In the genomic region with DNA sequence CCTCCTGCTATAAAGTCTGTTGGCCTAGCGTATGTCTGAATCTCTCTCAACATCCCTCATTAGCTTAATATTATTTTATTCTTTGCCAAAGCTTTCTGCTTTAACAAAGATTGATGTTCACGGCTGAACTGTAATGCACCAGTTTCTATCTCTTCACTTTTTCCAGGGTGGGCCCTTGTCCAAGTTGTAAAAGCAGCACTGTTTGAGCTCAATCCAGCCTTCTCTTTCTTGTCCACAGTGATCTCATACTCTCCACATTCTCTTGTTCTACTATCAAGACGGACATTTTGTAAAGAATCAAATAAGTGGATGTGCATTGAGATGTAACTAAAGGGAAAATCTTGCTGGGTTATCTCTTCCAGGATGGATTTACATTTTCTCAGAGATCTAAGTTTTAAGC, we compare ENCODE assay signal across 28 cellular contexts. TPM values are rescaled to one million over a fixed set of nuclear protein-coding genes. Genes with fewer than 3 reads are reported as not detected.
"Had no signal": no experiment of that assay in that cellular context is flagged by ENCODE, and none has a peak within 500 bp of the region (broad histone marks: within the 10 kb centered on the region; RNA-seq: fewer than 3 reads in every experiment).

No MANE protein-coding gene starts in this region.

- DNase-seq: activated B cell treated with CpG ODN at 0.5 μM for 24 hours; activated CD4-positive, alpha-beta memory T cell treated with anti-CD3 and anti-CD28 coated beads for 36 hours; activated CD4-positive, alpha-beta T cell treated with anti-CD3 and anti-CD28 coated beads for 1 hour; activated CD4-positive, alpha-beta T cell treated with anti-CD3 and anti-CD28 coated beads, Interleukin-2, amount 10 ng/mL, durations not matched to agents 7 days and 5 days; activated CD8-positive, alpha-beta memory T cell treated with anti-CD3 and anti-CD28 coated beads for 24 hours; activated effector memory CD4-positive, alpha-beta T cell treated with anti-CD3 and anti-CD28 coated beads, Interleukin-2, amount 50 U/mL, for 16 hours; activated naive CD4-positive, alpha-beta T cell treated with Interleukin-2 at 50 U/mL for 16 hours; activated naive CD8-positive, alpha-beta T cell treated with anti-CD3 and anti-CD28 coated beads, Interleukin-2, amount 50 U/mL, for 24 hours; activated T-cell treated with anti-CD3 and anti-CD28 coated beads, Interleukin-2, amount 50 U/mL, for 4 hours; amniotic stem cell; Karpas-422; MM.1S; NCI-H1105; NCI-H1436; NCI-H1694 treated with DMSO at 0.1 percent for 48 hours; NCI-H2029 treated with DMSO at 0.1 percent for 48 hours; NCI-H345; NCI-H510A; NCI-H526 treated with DMSO at 0.1 percent for 48 hours; NCI-H82; OCI-M1; Peyer's patch; SIG-M5; T-cell; T-helper 2 cell; T1000 had no signal

- H3K27ac ChIP-seq: ascending aorta, Peyer's patch had no signal

- H3K4me1 ChIP-seq: ascending aorta, Peyer's patch had no signal

- H3K9me3 ChIP-seq: ascending aorta, Peyer's patch had no signal

- H3K36me3 ChIP-seq: ascending aorta, Peyer's patch had no signal

- H3K27me3 ChIP-seq: ascending aorta, Peyer's patch had no signal

- H3K4me3 ChIP-seq: ascending aorta, Peyer's patch had no signal

- ATAC-seq: activated naive CD4-positive, alpha-beta T cell treated with anti-CD3 and anti-CD28 coated beads, Interleukin-2, amount 50 U/mL, for 72 hours; activated naive CD8-positive, alpha-beta T cell treated with anti-CD3 and anti-CD28 coated beads, Interleukin-2, amount 50 U/mL, for 24 hours; activated T-cell treated with anti-CD3 and anti-CD28 coated beads, Interleukin-2, amount 50 U/mL, for 4 hours; T-cell had no signal

RNA-seq across cellular contexts. Expression of a gene that starts 34.4 kb away (rescaled TPM):
- total RNA-seq: activated B cell treated with CpG ODN at 0.5 μM for 24 hours; activated CD4-positive, alpha-beta memory T cell treated with anti-CD3 and anti-CD28 coated beads for 36 hours; activated CD4-positive, alpha-beta T cell treated with anti-CD3 and anti-CD28 coated beads, Interleukin-2, amount 10 ng/mL, durations not matched to agents 7 days and 5 days; activated naive CD4-positive, alpha-beta T cell treated with anti-CD3 and anti-CD28 coated beads, Interleukin-2, amount 50 U/mL, for 72 hours; activated T-cell treated with anti-CD3 and anti-CD28 coated beads, Interleukin-2, amount 50 U/mL, for 4 hours; ascending aorta; T-cell had no signal

RNA-seq across cellular contexts. Expression of a gene that starts 54.0 kb away (rescaled TPM):
- total RNA-seq: activated CD4-positive, alpha-beta memory T cell treated with anti-CD3 and anti-CD28 coated beads for 36 hours; activated CD4-positive, alpha-beta T cell treated with anti-CD3 and anti-CD28 coated beads, Interleukin-2, amount 10 ng/mL, durations not matched to agents 7 days and 5 days; activated naive CD4-positive, alpha-beta T cell treated with anti-CD3 and anti-CD28 coated beads, Interleukin-2, amount 50 U/mL, for 72 hours; activated T-cell treated with anti-CD3 and anti-CD28 coated beads, Interleukin-2, amount 50 U/mL, for 4 hours; ascending aorta; Peyer's patch; T-cell had no signal
